In the genomic region with DNA sequence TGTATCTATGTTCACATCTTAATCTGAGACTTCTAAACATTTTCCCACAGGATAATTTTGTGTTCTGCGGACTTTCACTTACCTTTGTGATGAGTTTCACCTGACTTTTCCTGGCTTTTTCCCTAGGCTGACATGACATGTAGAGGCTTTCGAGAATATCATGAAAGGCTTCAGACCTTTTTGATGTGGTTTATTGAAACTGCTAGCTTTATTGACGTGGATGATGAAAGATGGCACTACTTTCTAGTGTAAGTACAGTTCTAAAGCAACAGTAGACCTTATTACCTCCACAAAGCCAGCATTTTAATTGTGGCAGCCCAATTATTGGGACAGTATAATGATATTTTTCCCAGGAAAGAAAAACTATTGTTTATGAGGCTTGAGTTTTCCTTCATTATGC, we compare ENCODE assay signal across 17 cellular contexts.
"Had no signal": no experiment of that assay in that cellular context is flagged by ENCODE, and none has a peak within 500 bp of the region (broad histone marks: within the 10 kb centered on the region; RNA-seq: fewer than 3 reads in every experiment).

No MANE protein-coding gene starts in this region.

- H3K9me3 Mint-ChIP-seq: nephron progenitor cell had no signal

- ATAC-seq: left colon, left ventricle myocardium superior had no signal

- H3K4me3 ChIP-seq: dorsolateral prefrontal cortex, hepatocyte, lung, right atrium auricular region had no signal

- H3K4me2 ChIP-seq: hepatocyte had no signal

- H3K9me3 ChIP-seq: right atrium auricular region had no signal

- H2AFZ ChIP-seq: hepatocyte had no signal

- H3K4me3 Mint-ChIP-seq: nephron progenitor cell had no signal

- H3K27ac ChIP-seq: dorsolateral prefrontal cortex, hepatocyte, right atrium auricular region had no signal

- FAIRE-seq: small intestine had no signal

- H3K79me2 ChIP-seq: hepatocyte had no signal

- H3K4me1 ChIP-seq: right atrium auricular region had no signal

- DNase-seq: cortex of kidney; dorsolateral prefrontal cortex; effector CD8-positive, alpha-beta T cell; foreskin melanocyte; head of caudate nucleus; left colon; left ventricle myocardium superior; mesenchymal stem cell; midbrain; nephron progenitor cell; small intestine; stimulated activated CD4-positive, alpha-beta T cell treated with anti-CD3 and anti-CD28 coated beads, Interleukin-2, amount 100 ng/mL, for 48 hours; stimulated activated naive CD4-positive, alpha-beta T cell treated with Interleukin-2 at 50 U/mL for 16 hours; trophoblast cell had no signal

- H3K27me3 ChIP-seq: dorsolateral prefrontal cortex, hepatocyte, right atrium auricular region had no signal

- H3K27ac Mint-ChIP-seq: nephron progenitor cell had no signal
